10 cellular contexts compared by ENCODE assay signal in the genomic region with DNA sequence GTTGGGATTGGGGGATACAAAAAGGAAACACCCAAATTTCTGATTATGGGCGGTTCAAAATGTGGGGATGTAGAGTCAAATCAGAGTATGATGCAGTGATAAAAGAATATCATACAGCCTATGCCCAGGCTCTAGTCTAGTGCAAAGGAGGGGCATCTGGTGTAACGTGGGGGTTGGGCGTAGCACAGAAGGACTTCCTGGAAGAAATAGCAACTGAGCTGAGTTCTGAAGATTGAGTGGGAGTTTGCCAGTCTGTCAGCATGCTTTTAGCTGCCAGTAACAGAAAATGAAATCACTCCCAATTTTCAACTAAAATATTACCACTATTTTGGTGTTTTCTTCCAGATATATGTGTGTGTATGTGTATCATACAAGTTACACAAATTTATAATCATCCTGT.
A peak's percentile ranks its signal among the peaks of the same experiment; 100 is the strongest.
DNase-seq lines count a peak whose midpoint lies in the region; ATAC-seq, FAIRE-seq and TF ChIP-seq lines count a peak whose summit lies in the region.
"Had no signal": no experiment of that assay in that cellular context is flagged by ENCODE, and none has a peak within 500 bp of the region (broad histone marks: within the 10 kb centered on the region; RNA-seq: fewer than 3 reads in every experiment).

No MANE protein-coding gene starts in this region.

- H3K56ac ChIP-seq in IMR-90 (ENCODE audit: extremely low read depth, insufficient read depth, low read length): no peak overlapping the region

- H4K5ac ChIP-seq in IMR-90 (ENCODE audit: low read depth, low read length): peak overlapping the region; percentile 56; the same call in 1 of the 2 replicates

- no peak overlapping the region for H3K4me3 Mint-ChIP-seq in activated naive CD8-positive, alpha-beta T cell treated with anti-CD3 and anti-CD28 coated beads, Interleukin-2, amount 10 ng/mL, durations not matched to agents 7 days and 5 days
- peak overlapping the region; percentile 11 for H3K4me3 Mint-ChIP-seq in natural killer cell treated with Interleukin-12 subunit alpha and Interleukin-12 subunit beta and Interleukin-15 and Interleukin-18, amount 100 ng/mL, for 72 hours
- H3K4me3 Mint-ChIP-seq: activated B cell treated with CpG ODN at 0.5 μM for 24 hours; central memory CD8-positive, alpha-beta T cell had no signal

- in situ Hi-C loops in IMR-90 (cut with MboI; ENCODE audit: low sequenced_read_pairs): no loop called here

- H2AK9ac ChIP-seq in IMR-90 (replicated peaks; ENCODE audit: low read depth, low read length, poor library complexity): no peak overlapping the region

- POLR2A ChIA-PET in IMR-90 (lab: Charles Lee; ENCODE audit: unreplicated experiment): interaction anchor here (1.4 kb wide), 1 partner anchor 78 kb away, joined by 3 read pairs; no protein-coding TSS in a partner anchor
- POLR2A ChIA-PET in activated naive CD8-positive, alpha-beta T cell treated with anti-CD3 and anti-CD28 coated beads, Interleukin-2, amount 10 ng/mL, durations not matched to agents 7 days and 5 days (lab: Charles Lee): no interaction called here

- dilution Hi-C loops in IMR-90 (cut with HindIII; ENCODE audit: low sequenced_read_pairs, unreplicated experiment): no loop called here

- no peak overlapping the region for H3K27ac Mint-ChIP-seq in activated naive CD8-positive, alpha-beta T cell treated with anti-CD3 and anti-CD28 coated beads, Interleukin-2, amount 10 ng/mL, durations not matched to agents 7 days and 5 days
- peak overlapping the region; percentile 62 to 92 for H3K27ac Mint-ChIP-seq in natural killer cell treated with Interleukin-12 subunit alpha and Interleukin-12 subunit beta and Interleukin-15 and Interleukin-18, amount 100 ng/mL, for 72 hours
- H3K27ac Mint-ChIP-seq: activated B cell treated with CpG ODN at 0.5 μM for 24 hours had no signal

- H4K91ac ChIP-seq in IMR-90 (ENCODE audit: insufficient read depth, low read depth, low read length): peak overlapping the region; percentile 30

- H3K9ac ChIP-seq in IMR-90 (ENCODE audit: low read depth, low read length): no peak overlapping the region

- peak overlapping the region; percentile 10; the same call in 1 of the 2 replicates for H3K4me2 ChIP-seq in IMR-90 (ENCODE audit: low read depth, low read length)

- H3K27me3 ChIP-seq in IMR-90 (ENCODE audit: control insufficient read depth, insufficient read depth, low read length): no peaks in the 10 kb centered on the region

- H3K27me3 Mint-ChIP-seq in activated naive CD8-positive, alpha-beta T cell treated with anti-CD3 and anti-CD28 coated beads, Interleukin-2, amount 10 ng/mL, durations not matched to agents 7 days and 5 days: no peaks in the 10 kb centered on the region
- no peaks in the 10 kb centered on the region for H3K27me3 Mint-ChIP-seq in natural killer cell treated with Interleukin-12 subunit alpha and Interleukin-12 subunit beta and Interleukin-15 and Interleukin-18, amount 100 ng/mL, for 72 hours
- H3K27me3 Mint-ChIP-seq: activated B cell treated with CpG ODN at 0.5 μM for 24 hours; central memory CD8-positive, alpha-beta T cell had no signal

- no peak overlapping the region for H3K4me3 ChIP-seq in IMR-90 (ENCODE audit: insufficient read depth, low read depth, low read length)

- peak overlapping the region; percentile 67 for H2AK5ac ChIP-seq in IMR-90 (ENCODE audit: low read depth, low read length)

- no peaks in the 10 kb centered on the region for H3K9me3 Mint-ChIP-seq in activated naive CD8-positive, alpha-beta T cell treated with anti-CD3 and anti-CD28 coated beads, Interleukin-2, amount 10 ng/mL, durations not matched to agents 7 days and 5 days
- no peaks in the 10 kb centered on the region for H3K9me3 Mint-ChIP-seq in natural killer cell treated with Interleukin-12 subunit alpha and Interleukin-12 subunit beta and Interleukin-15 and Interleukin-18, amount 100 ng/mL, for 72 hours
- H3K9me3 Mint-ChIP-seq: activated B cell treated with CpG ODN at 0.5 μM for 24 hours; central memory CD8-positive, alpha-beta T cell had no signal

- H2AFZ ChIP-seq in IMR-90 (replicated peaks; ENCODE audit: low read length, poor library complexity): no peak overlapping the region

- peaks cover 26% of the 10 kb centered on the region for H3K4me1 ChIP-seq in IMR-90 (ENCODE audit: control insufficient read depth, insufficient read depth, low read length)

- BruUV-seq in IMR-90 (replicated peaks; lab: Mats Ljungman, UMichigan): no TSS peak

- H2BK120ac ChIP-seq in IMR-90 (ENCODE audit: low read depth, low read length): peak overlapping the region; percentile 69

- peaks cover 12% of the 10 kb centered on the region for H3K4me1 Mint-ChIP-seq in activated naive CD8-positive, alpha-beta T cell treated with anti-CD3 and anti-CD28 coated beads, Interleukin-2, amount 10 ng/mL, durations not matched to agents 7 days and 5 days
- H3K4me1 Mint-ChIP-seq in natural killer cell treated with Interleukin-12 subunit alpha and Interleukin-12 subunit beta and Interleukin-15 and Interleukin-18, amount 100 ng/mL, for 72 hours (ENCODE audit: low read depth in 2 of 2): peaks cover 29 to 32% of the 10 kb centered on the region in 2 donors
- H3K4me1 Mint-ChIP-seq: activated B cell treated with CpG ODN at 0.5 μM for 24 hours had no signal

- intact Hi-C loops in IMR-90 (cut with micrococcal nuclease): loop anchor here (5.0 kb wide), 1 partner anchor 79 kb away; no protein-coding TSS in a partner anchor
- intact Hi-C loops in left ventricle myocardium superior (cut with micrococcal nuclease): no loop called here

- H3K9me3 ChIP-seq in IMR-90 (ENCODE audit: control insufficient read depth, insufficient read depth, low read length): no peaks in the 10 kb centered on the region

- peak overlapping the region; percentile 37; the same call in 1 of the 3 replicates for H2BK15ac ChIP-seq in IMR-90 (ENCODE audit: low read depth, low read length)

- peaks cover 7% of the 10 kb centered on the region for H3K36me3 ChIP-seq in IMR-90 (ENCODE audit: control insufficient read depth, insufficient read depth, low read length)

- peak overlapping the region; percentile 48; the same call in 1 of the 2 replicates for H3K27ac ChIP-seq in C4-2B
- H3K27ac ChIP-seq in IMR-90 (ENCODE audit: insufficient read depth, low read length): no peak overlapping the region; the same call in 1 of the 2 replicates

- H3K79me1 ChIP-seq in IMR-90 (ENCODE audit: low read depth in 1 of 2, low read length in 2 of 2): peaks cover 34 to 64% of the 10 kb centered on the region in 2 experiments

- H3K4ac ChIP-seq in IMR-90 (ENCODE audit: low read depth, low read length): peak overlapping the region; percentile 76

- H4K8ac ChIP-seq in IMR-90 (ENCODE audit: low read depth in 2 of 2, low read length in 2 of 2): peak overlapping the region in 1 of 2 experiments; percentile 15; a peak in 1 of 4 replicates

- no peak for TF ChIP-seq CTCF in C4-2B (conservative IDR thresholded peaks at IDR 0.05)
- no peak for TF ChIP-seq CTCF in IMR-90 (conservative IDR thresholded peaks at IDR 0.05; ENCODE audit: low read depth, low read length)

- DNase-seq in IMR-90 (no peak), left ventricle myocardium superior (no peak), NCI-H2029 (lab: John Stamatoyannopoulos, UW) (no peak), GM12892 (ENCODE audit: insufficient read length) (no peak)
- no peak for DNase-seq in activated naive CD8-positive, alpha-beta T cell treated with anti-CD3 and anti-CD28 coated beads, Interleukin-2, amount 10 ng/mL, durations not matched to agents 7 days and 5 days
- DNase-seq in natural killer cell treated with Interleukin-12 subunit alpha and Interleukin-12 subunit beta and Interleukin-15 and Interleukin-18, amount 100 ng/mL, for 72 hours (ENCODE audit: low spot score): no peak
- DNase-seq: activated B cell treated with CpG ODN at 0.5 μM for 24 hours had no signal

- TF ChIP-seq POLR2A in IMR-90 (IDR thresholded peaks at IDR 0.05; ENCODE audit: low read depth, low read length) (no peak), GM12892 (IDR thresholded peaks at IDR 0.05; ENCODE audit: low read depth, low read length) (no peak)

- WGBS in IMR-90 (ENCODE audit: extremely low coverage in 2 of 2, insufficient read length in 1 of 2), 2 experiments: 80% methylated on average over 1 of the region's 3 CpGs; no CpG with 5 or more reads in 1 of the 2 experiments

- H3K9me1 ChIP-seq in IMR-90 (ENCODE audit: insufficient read depth, low read length): peaks cover 22% of the 10 kb centered on the region

- H3K36me3 Mint-ChIP-seq in activated naive CD8-positive, alpha-beta T cell treated with anti-CD3 and anti-CD28 coated beads, Interleukin-2, amount 10 ng/mL, durations not matched to agents 7 days and 5 days: peaks cover 3% of the 10 kb centered on the region
- peaks cover 16% of the 10 kb centered on the region for H3K36me3 Mint-ChIP-seq in natural killer cell treated with Interleukin-12 subunit alpha and Interleukin-12 subunit beta and Interleukin-15 and Interleukin-18, amount 100 ng/mL, for 72 hours

- H3K14ac ChIP-seq in IMR-90 (replicated peaks; ENCODE audit: low read depth, low read length): 0 out of 2 replicates have a peak overlapping the region, but pooled peaks have one; percentile 12

- peak overlapping the region; percentile 26 for H3K18ac ChIP-seq in IMR-90 (ENCODE audit: low read depth, low read length)

- H3K23ac ChIP-seq in IMR-90 (ENCODE audit: low read depth, low read length): peak overlapping the region; percentile 23; the same call in 1 of the 2 replicates

- H2BK5ac ChIP-seq in IMR-90 (ENCODE audit: low read depth, low read length, poor library complexity, severe bottlenecking): peak overlapping the region; percentile 69

- CTCF ChIA-PET in IMR-90 (lab: Yijun Ruan, JAX): interaction anchor here (1.4 to 2.1 kb wide), 2 partner anchors 18 to 21 kb away, joined by 3 to 8 read pairs; no protein-coding TSS in a partner anchor

- no peak for FAIRE-seq in GM12892 (lab: Jason Lieb, UNC)

- peaks cover 14% of the 10 kb centered on the region; the same call in 1 of the 2 replicates for H4K20me1 ChIP-seq in IMR-90 (ENCODE audit: insufficient read depth, low read length)

- peak; percentile 41 for ATAC-seq in IMR-90 (ENCODE audit: low read depth)
- peak; percentile 39 for ATAC-seq in activated naive CD8-positive, alpha-beta T cell treated with anti-CD3 and anti-CD28 coated beads, Interleukin-2, amount 10 ng/mL, durations not matched to agents 7 days and 5 days (ENCODE audit: low read depth)
- ATAC-seq in natural killer cell treated with Interleukin-12 subunit alpha and Interleukin-12 subunit beta and Interleukin-15 and Interleukin-18, amount 100 ng/mL, for 72 hours: peak; percentile 69 to 76
- ATAC-seq in left ventricle myocardium superior: no peak
- ATAC-seq in GM21515 (IDR thresholded peaks at IDR 0.05; ENCODE audit: unreplicated experiment): no peak

- TF ChIP-seq RAD21 in IMR-90 (IDR thresholded peaks at IDR 0.05; ENCODE audit: low read length): no peak

- H2BK20ac ChIP-seq in IMR-90 (ENCODE audit: low read depth, low read length): peak overlapping the region; percentile 59

TF ChIP-seq in IMR-90, 13 proteins besides CTCF, POLR2A, EP300 and RAD21 (continues in another document):
- TF ChIP-seq BHLHE40 (IDR thresholded peaks at IDR 0.05; ENCODE audit: low read depth, low read length) (no peak), MAZ (IDR thresholded peaks at IDR 0.05; ENCODE audit: borderline replicate concordance, low read depth, low read length) (no peak), MAFK (IDR thresholded peaks at IDR 0.05; ENCODE audit: low read depth, low read length) (no peak), MXI1 (IDR thresholded peaks at IDR 0.05; ENCODE audit: borderline replicate concordance, low read depth, low read length) (no peak)

Comparison
In these comparisons a context has a peak if more than half of its experiments do, and no peak if none do; other contexts are left out.
1. ATAC-seq: peak in IMR-90 (single experiment), activated naive CD8-positive, alpha-beta T cell treated with anti-CD3 and anti-CD28 coated beads, Interleukin-2, amount 10 ng/mL, durations not matched to agents 7 days and 5 days (single experiment) and natural killer cell treated with Interleukin-12 subunit alpha and Interleukin-12 subunit beta and Interleukin-15 and Interleukin-18, amount 100 ng/mL, for 72 hours (2 of 2); none in left ventricle myocardium superior (single experiment) and GM21515 (single experiment).